Comparison of ENCODE assay signal across 7 cellular contexts in genomic region chr2:231706731-231707624, GRCh38. TPM values are rescaled to one million over a fixed set of nuclear protein-coding genes. Genes with fewer than 3 reads are reported as not detected.
DNase-seq lines count a peak whose midpoint lies in the region; ATAC-seq, FAIRE-seq and TF ChIP-seq lines count a peak whose summit lies in the region.

No MANE protein-coding gene starts in this region.

- no peak for FAIRE-seq in astrocyte (lab: Jason Lieb, UNC)

- peak overlapping the region; percentile 79 for H3K4me3 ChIP-seq in astrocyte (ENCODE audit: insufficient read depth, low read depth, low read length)

- TF ChIP-seq CTCF in astrocyte (IDR thresholded peaks at IDR 0.05; ENCODE audit: insufficient read depth, low read depth, low read length), result peak; percentile 96

- peaks cover 21% of the 10 kb centered on the region for H3K4me1 ChIP-seq in astrocyte (ENCODE audit: insufficient read depth, low read length)

- H2AFZ ChIP-seq in astrocyte (ENCODE audit: low read depth, low read length), result peak overlapping the region; percentile 99

- H4K20me1 ChIP-seq in astrocyte (ENCODE audit: insufficient read depth, low read length), result peaks cover 33% of the 10 kb centered on the region

- H3K27me3 Mint-ChIP-seq in T-helper 2 cell treated with Interferon-gamma antibody and Interleukin-4, amounts not matched to agents 5 μg/mL and 100 μg/mL, for 36 hours (ENCODE audit: low read depth), result peaks cover 2% of the 10 kb centered on the region
- H3K27me3 Mint-ChIP-seq in astrocyte (ENCODE audit: low read depth, unreplicated experiment), result no peaks in the 10 kb centered on the region

- peaks cover 27% of the 10 kb centered on the region for H3K36me3 Mint-ChIP-seq in T-helper 2 cell treated with Interferon-gamma antibody and Interleukin-4, amounts not matched to agents 5 μg/mL and 100 μg/mL, for 36 hours (ENCODE audit: low read depth)
- peaks cover 3% of the 10 kb centered on the region for H3K36me3 Mint-ChIP-seq in astrocyte (ENCODE audit: low read depth, unreplicated experiment)

- H3K27me3 ChIP-seq in astrocyte (ENCODE audit: insufficient read depth, low read length), result no peaks in the 10 kb centered on the region

- peak overlapping the region; percentile 99 for H3K27ac ChIP-seq in astrocyte (ENCODE audit: low read depth, low read length)

- H3K9me3 ChIP-seq in astrocyte (ENCODE audit: insufficient read depth, low read depth, low read length), result no peaks in the 10 kb centered on the region

- peaks cover 18% of the 10 kb centered on the region for H3K4me1 Mint-ChIP-seq in T-helper 2 cell treated with Interferon-gamma antibody and Interleukin-4, amounts not matched to agents 5 μg/mL and 100 μg/mL, for 36 hours (ENCODE audit: low read depth)
- H3K4me1 Mint-ChIP-seq in astrocyte (ENCODE audit: low read depth, unreplicated experiment), result peaks cover 6% of the 10 kb centered on the region

- no peaks in the 10 kb centered on the region for H3K9me3 Mint-ChIP-seq in T-helper 2 cell treated with Interferon-gamma antibody and Interleukin-4, amounts not matched to agents 5 μg/mL and 100 μg/mL, for 36 hours
- no peaks in the 10 kb centered on the region for H3K9me3 Mint-ChIP-seq in astrocyte (ENCODE audit: unreplicated experiment)

- H3K36me3 ChIP-seq in astrocyte (ENCODE audit: insufficient read depth, low read length), result peaks cover 3% of the 10 kb centered on the region

- peak overlapping the region; percentile 93 for H3K4me2 ChIP-seq in astrocyte (ENCODE audit: low read length)

- ATAC-seq in GM18498 (IDR thresholded peaks at IDR 0.05; ENCODE audit: unreplicated experiment), result peak; percentile 44
- ATAC-seq in HG02938 (IDR thresholded peaks at IDR 0.05; ENCODE audit: unreplicated experiment), result peak; percentile 35

- peaks cover 44% of the 10 kb centered on the region for H3K79me2 ChIP-seq in astrocyte (ENCODE audit: insufficient read depth, low read length)

- H3K4me3 Mint-ChIP-seq in T-helper 2 cell treated with Interferon-gamma antibody and Interleukin-4, amounts not matched to agents 5 μg/mL and 100 μg/mL, for 36 hours, result peak overlapping the region; percentile 96
- peak overlapping the region; percentile 89 for H3K4me3 Mint-ChIP-seq in astrocyte (ENCODE audit: unreplicated experiment)

- H3K9ac ChIP-seq in astrocyte (ENCODE audit: low read length), result peak overlapping the region; percentile 94

- H3K27ac Mint-ChIP-seq in T-helper 2 cell treated with Interferon-gamma antibody and Interleukin-4, amounts not matched to agents 5 μg/mL and 100 μg/mL, for 36 hours, result peak overlapping the region; percentile 100
- peak overlapping the region; percentile 100 for H3K27ac Mint-ChIP-seq in astrocyte (ENCODE audit: unreplicated experiment)

- peak; percentile 98 for DNase-seq in NCI-H1694 treated with DMSO at 0.1 percent for 48 hours (lab: John Stamatoyannopoulos, UW)
- DNase-seq in T-helper 2 cell treated with Interferon-gamma antibody and Interleukin-4, amounts not matched to agents 5 μg/mL and 100 μg/mL, for 36 hours (ENCODE audit: low spot score), result peak; percentile 97
- DNase-seq in astrocyte (ENCODE audit: low read depth), result peak; percentile 98
- DNase-seq in hepatic stellate cell (ENCODE audit: low spot score), result peak; percentile 100
- DNase-seq in renal cortical epithelial cell (ENCODE audit: low read depth), result peak; percentile 94

RNA-seq across cellular contexts. Expression of gene PTMA, which starts 1.3 kb away (rescaled TPM):
- 396 and 469 TPM in 2 replicates for total RNA-seq in astrocyte
- 594 and 977 TPM in 2 replicates for total RNA-seq in renal cortical epithelial cell

Comparison
In these comparisons a context has a peak if more than half of its experiments do, and no peak if none do; other contexts are left out.
1. Peak in every context shown above with its lines: DNase-seq, ATAC-seq, H3K4me3 ChIP-seq and H3K27ac ChIP-seq.